ENCODE assay signal across 26 cellular contexts in the genomic region with DNA sequence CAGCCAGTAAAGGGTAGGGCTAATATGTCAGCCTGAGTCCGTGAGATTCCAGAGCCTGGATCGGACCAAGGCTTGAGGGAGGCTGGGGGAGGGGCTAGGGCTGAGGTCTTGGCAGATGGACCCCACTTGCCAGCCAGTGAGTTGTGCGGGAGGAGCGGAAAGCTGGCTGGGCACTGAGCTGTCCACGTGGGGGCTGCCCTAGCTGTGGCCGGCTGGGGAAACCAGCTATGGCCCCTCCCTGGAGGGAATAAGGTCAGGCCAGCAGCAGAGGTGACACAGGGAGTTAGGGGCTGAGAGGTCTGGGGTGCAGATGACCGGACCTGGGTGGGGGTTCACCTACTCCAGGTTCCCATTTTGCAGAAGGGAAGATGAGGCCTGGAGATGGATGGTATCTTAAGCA.
"Had no signal": no experiment of that assay in that cellular context is flagged by ENCODE, and none has a peak within 500 bp of the region (broad histone marks: within the 10 kb centered on the region; RNA-seq: fewer than 3 reads in every experiment).

No MANE protein-coding gene starts in this region.

- ATAC-seq: stimulated activated effector memory CD8-positive, alpha-beta T cell treated with anti-CD3 and anti-CD28 coated beads, Interleukin-12 subunit alpha, Interleukin-12 subunit beta, amount 100 ng/mL, for 72 hours; stimulated activated memory B cell treated with anti-CD40 and anti-IgM and Interleukin-4, amounts not matched to agents 10 μg/mL and 1 μg/mL and 100 μg/mL, for 72 hours; stimulated activated naive B cell treated with anti-CD40 and anti-IgM and Interleukin-4, amounts not matched to agents 10 μg/mL and 1 μg/mL and 100 μg/mL, for 72 hours; stimulated activated naive CD8-positive, alpha-beta T cell treated with anti-CD3 and anti-CD28 coated beads, Interleukin-15, amount 100 ng/mL, for 72 hours; stimulated activated naive CD8-positive, alpha-beta T cell treated with anti-CD3 and anti-CD28 coated beads, Interleukin-15, Interleukin-2, amounts not matched to agents 100 U/mL and 50 U/mL, for 24 hours; upper lobe of right lung had no signal

- H3K9me3 ChIP-seq: suprapubic skin, testis, thoracic aorta, thyroid gland, transverse colon, upper lobe of left lung, upper lobe of right lung, uterus, vagina had no signal

- H3K27me3 ChIP-seq: testis, thyroid gland, transverse colon, upper lobe of left lung, uterus, vagina had no signal

- H3K4me3 ChIP-seq: stomach, suprapubic skin, testis, thoracic aorta, thyroid gland, tibial artery, tibial nerve, transverse colon, upper lobe of left lung, upper lobe of right lung, uterus, vagina had no signal

- H3K36me3 ChIP-seq: stomach, suprapubic skin, thoracic aorta, thyroid gland, tibial artery, tibial nerve, transverse colon, upper lobe of left lung, upper lobe of right lung, uterus, vagina had no signal

- H3K4me1 ChIP-seq: stomach, suprapubic skin, testis, thyroid gland, tibial artery, tibial nerve, transverse colon, upper lobe of left lung, upper lobe of right lung, uterus, vagina had no signal

- DNase-seq: stimulated activated CD4-positive, alpha-beta T cell treated with anti-CD3 and anti-CD28 coated beads, Interleukin-2, amount 100 ng/mL, for 48 hours; stimulated activated CD4-positive, alpha-beta T cell treated with anti-CD3 and anti-CD28 coated beads, Interleukin-4, amount 100 ng/mL, for 1 hour; stimulated activated CD4-positive, alpha-beta T cell treated with anti-CD3 and anti-CD28 coated beads, Interleukin-4, amount 100 ng/mL, for 24 hours; stimulated activated CD4-positive, alpha-beta T cell treated with anti-CD3 and anti-CD28 coated beads, Interleukin-4, amount 100 ng/mL, for 4 hours; stimulated activated CD8-positive, alpha-beta memory T cell treated with anti-CD3 and anti-CD28 coated beads, Interleukin-4, amount 100 ng/mL, for 48 hours; stimulated activated naive B cell treated with anti-CD40 and anti-IgM and Interleukin-4, amounts not matched to agents 10 μg/mL and 1 μg/mL and 100 μg/mL, for 72 hours; stimulated activated naive CD4-positive, alpha-beta T cell; stimulated activated naive CD4-positive, alpha-beta T cell treated with Interleukin-2 at 50 U/mL for 16 hours; stimulated activated naive CD8-positive, alpha-beta T cell treated with anti-CD3 and anti-CD28 coated beads, Interleukin-15, amount 100 ng/mL, for 72 hours; stimulated activated naive CD8-positive, alpha-beta T cell treated with anti-CD3 and anti-CD28 coated beads, Interleukin-15, Interleukin-2, amounts not matched to agents 100 U/mL and 50 U/mL, for 24 hours; stomach; substantia nigra; testis; thyroid gland; tibial artery; transverse colon; trophoblast cell; upper lobe of right lung; uterus had no signal

- H3K27ac ChIP-seq: stomach, suprapubic skin, testis, thoracic aorta, thyroid gland, tibial artery, tibial nerve, transverse colon, upper lobe of left lung, upper lobe of right lung, uterus, vagina had no signal
